2 cellular contexts compared by ENCODE assay signal in the genomic region with DNA sequence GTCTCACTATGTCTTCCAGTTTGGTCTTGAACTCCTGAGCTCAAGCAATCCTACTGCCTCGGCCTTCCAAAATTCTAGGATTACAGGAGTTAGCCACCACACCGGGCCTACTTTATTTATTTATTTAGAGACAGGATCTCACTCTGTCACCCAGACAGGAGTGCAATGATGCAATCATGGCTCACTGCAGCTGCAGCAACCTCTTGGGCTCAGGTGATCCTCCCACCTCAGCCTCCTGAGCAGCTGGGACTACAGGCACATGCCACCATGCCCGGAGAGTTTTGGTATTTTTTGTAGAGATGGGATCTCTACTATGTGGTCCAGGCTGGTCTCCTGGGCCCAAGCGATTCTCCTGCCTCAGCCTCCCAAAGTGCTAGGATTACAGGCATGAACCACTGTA.
TF ChIP-seq lines count a peak whose summit lies in the region.

No MANE protein-coding gene starts in this region.

TF ChIP-seq in HEK293, 187 proteins besides CTCF, POLR2A, EP300 and RAD21:
- TF ChIP-seq ZNF514 (tag by site-specific recombination; IDR thresholded peaks at IDR 0.05), result no peak
- TF ChIP-seq, protein P1, sequence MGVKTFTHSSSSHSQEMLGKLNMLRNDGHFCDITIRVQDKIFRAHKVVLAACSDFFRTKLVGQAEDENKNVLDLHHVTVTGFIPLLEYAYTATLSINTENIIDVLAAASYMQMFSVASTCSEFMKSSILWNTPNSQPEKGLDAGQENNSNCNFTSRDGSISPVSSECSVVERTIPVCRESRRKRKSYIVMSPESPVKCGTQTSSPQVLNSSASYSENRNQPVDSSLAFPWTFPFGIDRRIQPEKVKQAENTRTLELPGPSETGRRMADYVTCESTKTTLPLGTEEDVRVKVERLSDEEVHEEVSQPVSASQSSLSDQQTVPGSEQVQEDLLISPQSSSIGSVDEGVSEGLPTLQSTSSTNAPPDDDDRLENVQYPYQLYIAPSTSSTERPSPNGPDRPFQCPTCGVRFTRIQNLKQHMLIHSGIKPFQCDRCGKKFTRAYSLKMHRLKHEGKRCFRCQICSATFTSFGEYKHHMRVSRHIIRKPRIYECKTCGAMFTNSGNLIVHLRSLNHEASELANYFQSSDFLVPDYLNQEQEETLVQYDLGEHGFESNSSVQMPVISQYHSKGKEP (tag by site-specific recombination; IDR thresholded peaks at IDR 0.05), result peak; percentile 60; the same call in 1 of the 2 replicates
TF ChIP-seq in HEK293: peak in this region for 1.

TF ChIP-seq in K562, 482 proteins besides CTCF, POLR2A, EP300 and RAD21:
- no peak for TF ChIP-seq ZNF57 (CRISPR knock-in tag; IDR thresholded peaks at IDR 0.05)
- no peak for TF ChIP-seq PHTF2 (CRISPR knock-in tag; IDR thresholded peaks at IDR 0.05)
- TF ChIP-seq, protein P2, sequence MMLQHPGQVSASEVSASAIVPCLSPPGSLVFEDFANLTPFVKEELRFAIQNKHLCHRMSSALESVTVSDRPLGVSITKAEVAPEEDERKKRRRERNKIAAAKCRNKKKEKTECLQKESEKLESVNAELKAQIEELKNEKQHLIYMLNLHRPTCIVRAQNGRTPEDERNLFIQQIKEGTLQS (IDR thresholded peaks at IDR 0.05), result peak; percentile 73
- TF ChIP-seq, protein P2 (CRISPR knock-in tag; conservative IDR thresholded peaks at IDR 0.05), result no peak
- no peak for TF ChIP-seq PHB (CRISPR knock-in tag; IDR thresholded peaks at IDR 0.05)
- peak; percentile 61; the same call in 1 of the 2 replicates for TF ChIP-seq CEBPG (CRISPR knock-in tag; IDR thresholded peaks at IDR 0.05)
- TF ChIP-seq CEBPG (tag; conservative IDR thresholded peaks at IDR 0.05 in 1 of 2, IDR thresholded peaks at IDR 0.05 in 1 of 2), result peak in 1 of 2 experiments; percentile 61; a peak in 2 of 4 replicates
- TF ChIP-seq ATF7 (IDR thresholded peaks at IDR 0.05), result 0 out of 2 replicates have a peak, but pooled peaks have one; percentile 17
